Comparison of ENCODE assay signal across 25 cellular contexts in the genomic region with DNA sequence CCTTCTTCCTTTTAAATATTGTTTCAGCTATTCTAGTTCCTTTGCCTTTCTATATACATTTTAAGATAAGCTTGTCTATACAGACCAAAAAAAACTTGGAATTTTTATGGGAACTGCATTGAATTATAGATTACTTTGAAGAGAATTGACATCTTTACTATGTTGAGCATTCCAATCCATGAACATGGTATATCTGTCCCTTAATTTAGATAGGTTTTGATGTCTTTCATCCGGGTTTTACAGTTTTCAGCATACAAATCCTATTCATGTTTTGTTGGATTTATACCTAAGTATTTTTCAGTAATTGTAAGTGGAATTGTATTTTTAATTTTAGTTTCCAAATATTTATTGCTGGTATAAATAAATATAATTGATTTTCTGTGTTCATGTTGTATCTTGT.
"Had no signal": no experiment of that assay in that cellular context is flagged by ENCODE, and none has a peak within 500 bp of the region (broad histone marks: within the 10 kb centered on the region; RNA-seq: fewer than 3 reads in every experiment).

No MANE protein-coding gene starts in this region.

- H3K36me3 ChIP-seq: stomach, suprapubic skin, thoracic aorta, thyroid gland, tibial artery, tibial nerve, transverse colon, upper lobe of left lung, upper lobe of right lung, uterus, vagina had no signal

- DNase-seq: stimulated activated CD4-positive, alpha-beta T cell treated with anti-CD3 and anti-CD28 coated beads, Interleukin-2, amount 100 ng/mL, for 48 hours; stimulated activated CD4-positive, alpha-beta T cell treated with anti-CD3 and anti-CD28 coated beads, Interleukin-4, amount 100 ng/mL, for 1 hour; stimulated activated CD4-positive, alpha-beta T cell treated with anti-CD3 and anti-CD28 coated beads, Interleukin-4, amount 100 ng/mL, for 24 hours; stimulated activated CD4-positive, alpha-beta T cell treated with anti-CD3 and anti-CD28 coated beads, Interleukin-4, amount 100 ng/mL, for 4 hours; stimulated activated CD8-positive, alpha-beta memory T cell treated with anti-CD3 and anti-CD28 coated beads, Interleukin-4, amount 100 ng/mL, for 48 hours; stimulated activated naive B cell treated with anti-CD40 and anti-IgM and Interleukin-4, amounts not matched to agents 10 μg/mL and 1 μg/mL and 100 μg/mL, for 72 hours; stimulated activated naive CD4-positive, alpha-beta T cell; stimulated activated naive CD4-positive, alpha-beta T cell treated with Interleukin-2 at 50 U/mL for 16 hours; stimulated activated naive CD8-positive, alpha-beta T cell treated with anti-CD3 and anti-CD28 coated beads, Interleukin-15, amount 100 ng/mL, for 72 hours; stimulated activated naive CD8-positive, alpha-beta T cell treated with anti-CD3 and anti-CD28 coated beads, Interleukin-15, Interleukin-2, amounts not matched to agents 100 U/mL and 50 U/mL, for 24 hours; stomach; substantia nigra; testis; thyroid gland; transverse colon; trophoblast cell; upper lobe of left lung; upper lobe of right lung; uterus had no signal

- H3K4me3 ChIP-seq: stomach, suprapubic skin, testis, thoracic aorta, thyroid gland, tibial artery, tibial nerve, transverse colon, upper lobe of left lung, upper lobe of right lung, uterus, vagina had no signal

- FAIRE-seq: urothelium cell line had no signal

- H3K27ac ChIP-seq: stomach, suprapubic skin, testis, thoracic aorta, thyroid gland, tibial artery, tibial nerve, transverse colon, upper lobe of left lung, upper lobe of right lung, uterus, vagina had no signal

- H3K4me1 ChIP-seq: stomach, suprapubic skin, testis, thyroid gland, tibial artery, tibial nerve, transverse colon, upper lobe of left lung, upper lobe of right lung, uterus, vagina had no signal

- H3K9me3 ChIP-seq: testis, thyroid gland, upper lobe of left lung, upper lobe of right lung had no signal
